ENCODE assay signal across 10 cellular contexts in the genomic region with DNA sequence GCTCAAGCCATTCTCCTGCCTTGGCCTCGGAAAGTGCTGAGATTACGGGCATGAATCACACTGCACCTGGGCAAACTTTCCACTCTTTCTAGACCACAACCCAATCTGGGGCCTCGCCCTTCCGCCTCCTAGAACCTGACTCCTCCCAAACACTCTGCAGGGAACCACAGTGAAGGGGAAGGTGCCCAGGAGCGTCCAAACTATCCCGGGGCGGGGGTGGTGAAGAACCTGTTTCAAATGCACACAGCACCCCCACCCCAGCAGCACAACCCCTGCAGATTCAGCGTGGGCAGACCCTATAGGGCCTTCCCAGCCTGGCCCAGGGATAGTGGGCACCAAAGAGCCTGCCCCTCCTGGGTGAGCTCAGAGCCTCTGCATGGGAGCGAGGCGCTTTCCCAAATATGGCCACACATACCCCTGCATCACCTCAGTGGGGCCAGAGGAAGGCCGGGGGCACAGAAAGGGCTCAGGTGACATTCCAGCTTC.
DNase-seq lines count a peak whose midpoint lies in the region; ATAC-seq and TF ChIP-seq lines count a peak whose summit lies in the region.
"Had no signal": no experiment of that assay in that cellular context is flagged by ENCODE, and none has a peak within 500 bp of the region (broad histone marks: within the 10 kb centered on the region; RNA-seq: fewer than 3 reads in every experiment).

No MANE protein-coding gene starts in this region.

- ATAC-seq in esophagus mucosa, result peak; percentile 68
- peak; percentile 65 for ATAC-seq in stimulated activated naive CD8-positive, alpha-beta T cell treated with anti-CD3 and anti-CD28 coated beads, Interleukin-15, Interleukin-2, amounts not matched to agents 100 U/mL and 50 U/mL, for 24 hours
- ATAC-seq: gastrocnemius medialis had no signal

- H3K9me3 ChIP-seq in OCI-LY1 (ENCODE audit: low read length), result no peaks in the 10 kb centered on the region
- H3K9me3 ChIP-seq in trophoblast cell (ENCODE audit: insufficient read depth, low read depth, low read length), result no peaks in the 10 kb centered on the region
- H3K9me3 ChIP-seq: gastrocnemius medialis, SJCRH30 had no signal

- H4K12ac ChIP-seq in trophoblast cell (ENCODE audit: low read depth, low read length), result no peak overlapping the region

- no peak overlapping the region for H4K8ac ChIP-seq in trophoblast cell (ENCODE audit: low read depth, low read length)

- H3K79me2 ChIP-seq in OCI-LY1 (ENCODE audit: insufficient read depth, low read length), result no peaks in the 10 kb centered on the region
- no peaks in the 10 kb centered on the region for H3K79me2 ChIP-seq in trophoblast cell (ENCODE audit: control insufficient read depth, insufficient read depth, low read length, poor library complexity)

- no peaks in the 10 kb centered on the region for H3K79me1 ChIP-seq in trophoblast cell (ENCODE audit: low read length)

- no peak overlapping the region for H2BK5ac ChIP-seq in trophoblast cell (ENCODE audit: low read depth, low read length, poor library complexity)

- H3K4me3 ChIP-seq in OCI-LY1 (ENCODE audit: low read depth, low read length, poor library complexity, severe bottlenecking) (no peak overlapping the region), trophoblast cell (ENCODE audit: low read depth, low read length) (no peak overlapping the region)
- H3K4me3 ChIP-seq: gastrocnemius medialis, SJCRH30 had no signal

- TF ChIP-seq CTCF in OCI-LY1 (IDR thresholded peaks at IDR 0.05; ENCODE audit: low read length), result no peak

- peak; percentile 47 for DNase-seq in activated CD8-positive, alpha-beta memory T cell treated with anti-CD3 and anti-CD28 coated beads, Interleukin-2, amount 50 U/mL, for 4 hours
- peak; percentile 60 for DNase-seq in stimulated activated naive CD8-positive, alpha-beta T cell treated with anti-CD3 and anti-CD28 coated beads, Interleukin-15, Interleukin-2, amounts not matched to agents 100 U/mL and 50 U/mL, for 24 hours
- DNase-seq in effector CD8-positive, alpha-beta T cell (lab: John Stamatoyannopoulos, UW), result no peak
- DNase-seq in trophoblast cell (no peak), NCI-H2029 (lab: John Stamatoyannopoulos, UW) (no peak), NCI-H146 (lab: John Stamatoyannopoulos, UW) (no peak)
- DNase-seq: SJCRH30 had no signal

- H3K4me2 ChIP-seq in OCI-LY1 (ENCODE audit: low read length) (peak overlapping the region; percentile 1; the same call in 1 of the 2 replicates), trophoblast cell (ENCODE audit: low read length) (no peak overlapping the region)

- no peak overlapping the region for H2BK12ac ChIP-seq in trophoblast cell (ENCODE audit: low read length)

- no peak overlapping the region for H3K14ac ChIP-seq in trophoblast cell (ENCODE audit: low read length)

- H3K18ac ChIP-seq in trophoblast cell (ENCODE audit: low read length), result no peak overlapping the region

- H2BK120ac ChIP-seq in trophoblast cell (ENCODE audit: insufficient read depth, low read length, poor library complexity), result no peak overlapping the region

- no peaks in the 10 kb centered on the region for H3K27me3 ChIP-seq in OCI-LY1 (ENCODE audit: insufficient read depth, low read length)
- H3K27me3 ChIP-seq in trophoblast cell (ENCODE audit: insufficient read depth, low read length), result no peaks in the 10 kb centered on the region
- H3K27me3 ChIP-seq: gastrocnemius medialis, SJCRH30 had no signal

- no CpG with 5 or more reads among the region's 11 CpGs for WGBS in trophoblast cell (ENCODE audit: extremely low coverage, insufficient coverage, insufficient read length)

- no peak overlapping the region for H3K4ac ChIP-seq in trophoblast cell (ENCODE audit: low read depth, low read length)

- no peaks in the 10 kb centered on the region for H3K9me2 ChIP-seq in OCI-LY1 (ENCODE audit: low read depth, low read length)

- no peak overlapping the region for H4K91ac ChIP-seq in trophoblast cell (ENCODE audit: low read depth, low read length)

- no peak overlapping the region for H2AK5ac ChIP-seq in trophoblast cell (ENCODE audit: low read length)

- H2AFZ ChIP-seq in OCI-LY1 (ENCODE audit: low read length) (no peak overlapping the region), trophoblast cell (ENCODE audit: insufficient read depth, low read length, poor library complexity) (no peak overlapping the region)

- no peak overlapping the region for H3K23ac ChIP-seq in trophoblast cell (ENCODE audit: low read length)

- H3K27ac ChIP-seq in OCI-LY1 (ENCODE audit: low read depth, low read length, poor library complexity, severe bottlenecking) (peak overlapping the region; percentile 61), trophoblast cell (ENCODE audit: low read depth, low read length) (no peak overlapping the region)
- H3K27ac ChIP-seq: SJCRH30 had no signal

- no peaks in the 10 kb centered on the region for H3F3A ChIP-seq in OCI-LY1 (ENCODE audit: insufficient read depth, low read length)

- no peaks in the 10 kb centered on the region for H4K20me1 ChIP-seq in OCI-LY1 (ENCODE audit: insufficient read depth, low read length)

- H3K36me3 ChIP-seq in OCI-LY1 (ENCODE audit: insufficient read depth, low read length), result peaks cover 78% of the 10 kb centered on the region
- H3K36me3 ChIP-seq in trophoblast cell (ENCODE audit: control insufficient read depth in 1 of 2, insufficient read depth in 2 of 2, low read length in 2 of 2), result peaks cover 0 to 2% of the 10 kb centered on the region in 2 experiments

- H3K9ac ChIP-seq in OCI-LY1 (ENCODE audit: low read length), result no peak overlapping the region
- no peak overlapping the region for H3K9ac ChIP-seq in trophoblast cell (ENCODE audit: low read length)

- H3K4me1 ChIP-seq in OCI-LY1 (ENCODE audit: insufficient read depth, low read length, severe bottlenecking) (peaks cover 64% of the 10 kb centered on the region), trophoblast cell (ENCODE audit: control insufficient read depth in 1 of 2, insufficient read depth in 2 of 2, low read length in 2 of 2) (peaks cover 8 to 9% of the 10 kb centered on the region in 2 experiments)

Comparison
In these comparisons a context has a peak if more than half of its experiments do, and no peak if none do; other contexts are left out.
1. DNase-seq: peak in activated CD8-positive, alpha-beta memory T cell treated with anti-CD3 and anti-CD28 coated beads, Interleukin-2, amount 50 U/mL, for 4 hours (single experiment) and stimulated activated naive CD8-positive, alpha-beta T cell treated with anti-CD3 and anti-CD28 coated beads, Interleukin-15, Interleukin-2, amounts not matched to agents 100 U/mL and 50 U/mL, for 24 hours (single experiment); none in effector CD8-positive, alpha-beta T cell (single experiment), trophoblast cell (0 of 2), NCI-H2029 (single experiment) and NCI-H146 (single experiment).